ENCODE assay signal across 8 cellular contexts in the genomic region with DNA sequence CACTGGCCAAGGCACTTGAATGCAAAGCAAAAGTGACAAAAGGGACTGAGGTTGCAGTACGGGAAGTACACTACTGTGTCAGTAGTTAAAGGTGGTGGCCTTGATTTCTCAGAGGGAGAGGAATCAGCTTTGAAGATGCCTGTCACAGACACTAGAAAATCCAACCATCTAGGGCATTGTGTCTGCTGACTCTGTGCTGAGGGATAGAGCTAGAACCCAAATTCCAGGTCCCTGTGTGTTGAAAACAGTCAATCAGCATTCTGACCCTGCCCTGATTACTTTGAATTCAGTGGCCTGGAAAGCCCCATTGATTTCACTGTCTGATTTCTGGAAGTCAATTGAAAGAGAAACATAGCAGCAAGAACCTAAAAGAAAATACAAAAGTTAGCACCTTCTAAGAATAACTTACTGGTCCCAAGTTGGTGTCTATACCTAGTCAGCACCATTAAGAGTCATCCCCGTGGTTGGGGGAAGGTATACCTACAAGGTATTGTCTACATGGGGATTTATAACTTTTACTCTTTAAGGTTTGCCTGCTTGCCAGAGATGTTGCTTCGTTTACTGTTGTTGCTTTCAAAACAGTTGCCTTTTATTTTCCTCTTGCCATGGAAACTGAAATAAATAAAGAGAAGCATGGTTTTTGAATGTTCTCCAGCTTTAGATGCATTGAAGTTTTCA.
DNase-seq lines count a peak whose midpoint lies in the region; ATAC-seq lines count a peak whose summit lies in the region.

No MANE protein-coding gene starts in this region.

- peaks cover 4% of the 10 kb centered on the region for H3K27me3 Mint-ChIP-seq in activated naive CD4-positive, alpha-beta T cell treated with anti-CD3 and anti-CD28 coated beads for 36 hours (ENCODE audit: low read depth)

- peak; percentile 54 for ATAC-seq in HG03095 (IDR thresholded peaks at IDR 0.05; ENCODE audit: unreplicated experiment)
- ATAC-seq in Right ventricle myocardium superior (ENCODE audit: poor library complexity) = no peak

- peaks cover 41% of the 10 kb centered on the region for H3K4me1 Mint-ChIP-seq in activated naive CD4-positive, alpha-beta T cell treated with anti-CD3 and anti-CD28 coated beads for 36 hours (ENCODE audit: low read depth)

- CTCF ChIA-PET in activated naive CD4-positive, alpha-beta T cell treated with anti-CD3 and anti-CD28 coated beads for 36 hours (lab: Charles Lee) = interaction anchor here (0.7 to 1.2 kb wide), 3 partner anchors 32 to 162 kb away, joined by 3 to 4 read pairs (median 3); no protein-coding TSS in a partner anchor

- peak overlapping the region; percentile 93 for H3K27ac Mint-ChIP-seq in activated naive CD4-positive, alpha-beta T cell treated with anti-CD3 and anti-CD28 coated beads for 36 hours

- DNase-seq in DMS53 (lab: John Stamatoyannopoulos, UW) (peak; percentile 9), DMS53 treated with DMSO at 0.1 percent for 48 hours (lab: John Stamatoyannopoulos, UW; ENCODE audit: unreplicated experiment) (no peak), Right ventricle myocardium superior (no peak), NCI-H446 treated with DMSO at 0.1 percent for 48 hours (lab: John Stamatoyannopoulos, UW) (no peak), SIG-M5 (lab: John Stamatoyannopoulos, UW) (no peak)
- DNase-seq in activated naive CD4-positive, alpha-beta T cell treated with anti-CD3 and anti-CD28 coated beads for 36 hours = peak; percentile 71
- peak; percentile 40 for DNase-seq in stimulated activated CD8-positive, alpha-beta memory T cell treated with anti-CD3 and anti-CD28 coated beads, Interleukin-4, amount 100 ng/mL, for 48 hours

- H3K4me3 Mint-ChIP-seq in activated naive CD4-positive, alpha-beta T cell treated with anti-CD3 and anti-CD28 coated beads for 36 hours = peak overlapping the region; percentile 39

- intact Hi-C loops in activated naive CD4-positive, alpha-beta T cell treated with anti-CD3 and anti-CD28 coated beads for 36 hours (cut with micrococcal nuclease) = loop anchor here (1.0 to 10.0 kb wide), 12 partner anchors 17 to 779 kb away; no protein-coding TSS in a partner anchor
- intact Hi-C loops in Right ventricle myocardium superior (cut with DNase I) = no loop called here

- no peaks in the 10 kb centered on the region for H3K9me3 Mint-ChIP-seq in activated naive CD4-positive, alpha-beta T cell treated with anti-CD3 and anti-CD28 coated beads for 36 hours

- H3K36me3 Mint-ChIP-seq in activated naive CD4-positive, alpha-beta T cell treated with anti-CD3 and anti-CD28 coated beads for 36 hours (ENCODE audit: low read depth) = no peaks in the 10 kb centered on the region

Comparison
In these comparisons a context has a peak if more than half of its experiments do, and no peak if none do; other contexts are left out.
1. DNase-seq: peak in DMS53 (single experiment), activated naive CD4-positive, alpha-beta T cell treated with anti-CD3 and anti-CD28 coated beads for 36 hours (single experiment) and stimulated activated CD8-positive, alpha-beta memory T cell treated with anti-CD3 and anti-CD28 coated beads, Interleukin-4, amount 100 ng/mL, for 48 hours (single experiment); none in DMS53 treated with DMSO at 0.1 percent for 48 hours (single experiment), Right ventricle myocardium superior (single experiment), NCI-H446 treated with DMSO at 0.1 percent for 48 hours (single experiment) and SIG-M5 (single experiment).